Comparison of ENCODE assay signal across 12 cellular contexts in the genomic region with DNA sequence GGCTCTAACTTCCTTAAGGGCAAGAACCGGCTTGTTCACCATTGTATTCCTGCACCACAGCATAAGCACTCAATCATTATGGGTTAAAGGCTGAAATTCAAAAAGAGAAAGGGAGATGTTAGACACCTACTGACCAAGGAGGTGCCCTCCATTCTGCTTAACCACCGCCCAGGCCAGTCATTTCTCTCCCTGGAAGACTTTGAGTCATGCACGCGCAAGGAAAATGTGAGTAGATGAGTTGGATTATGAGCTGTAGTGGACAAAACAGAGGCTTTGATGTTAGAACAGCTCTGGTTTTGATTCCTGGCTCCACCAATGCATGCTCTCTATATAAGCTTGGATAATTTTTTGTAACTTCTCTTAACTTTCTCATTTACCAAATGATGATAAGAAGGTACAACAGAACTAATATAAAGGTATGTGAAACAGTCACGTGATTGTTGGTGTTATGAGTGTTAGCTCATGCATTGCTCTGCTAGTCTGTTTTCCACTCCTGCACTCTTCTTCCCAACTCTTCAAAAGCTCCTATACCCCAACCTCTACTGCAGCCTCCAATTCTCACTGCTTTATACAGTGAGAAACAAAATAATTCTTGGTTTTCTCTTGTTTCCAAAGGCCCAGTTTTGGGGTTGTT.
DNase-seq lines count a peak whose midpoint lies in the region; ATAC-seq, FAIRE-seq and TF ChIP-seq lines count a peak whose summit lies in the region.
"Had no signal": no experiment of that assay in that cellular context is flagged by ENCODE, and none has a peak within 500 bp of the region (broad histone marks: within the 10 kb centered on the region; RNA-seq: fewer than 3 reads in every experiment).

No MANE protein-coding gene starts in this region.

- H3K9me3 Mint-ChIP-seq in activated CD8-positive, alpha-beta memory T cell treated with anti-CD3 and anti-CD28 coated beads, Interleukin-2, amount 10 ng/mL, durations not matched to agents 7 days and 5 days (ENCODE audit: low read depth): peaks cover 3% of the 10 kb centered on the region

- peaks cover 11% of the 10 kb centered on the region for H3K27me3 Mint-ChIP-seq in activated CD8-positive, alpha-beta memory T cell treated with anti-CD3 and anti-CD28 coated beads, Interleukin-2, amount 10 ng/mL, durations not matched to agents 7 days and 5 days

- ATAC-seq in activated CD8-positive, alpha-beta memory T cell treated with anti-CD3 and anti-CD28 coated beads, Interleukin-2, amount 10 ng/mL, durations not matched to agents 7 days and 5 days: peak; percentile 39
- no peak for ATAC-seq in HCT116
- peak; percentile 27; the same call in 2 of the 3 replicates for ATAC-seq in GM12878
- ATAC-seq in GM18511 (IDR thresholded peaks at IDR 0.05; ENCODE audit: unreplicated experiment): no peak

- H3K36me3 Mint-ChIP-seq in activated CD8-positive, alpha-beta memory T cell treated with anti-CD3 and anti-CD28 coated beads, Interleukin-2, amount 10 ng/mL, durations not matched to agents 7 days and 5 days: no peaks in the 10 kb centered on the region
- H3K36me3 Mint-ChIP-seq: IgD-negative memory B cell had no signal

- H3K27ac ChIP-seq in HCT116 (ENCODE audit: low read depth, low read length): no peak overlapping the region
- H3K27ac ChIP-seq in GM12878 (ENCODE audit: control insufficient read depth, insufficient read depth): no peak overlapping the region
- H3K27ac ChIP-seq: neutrophil, uterus had no signal

- RAD21 ChIA-PET in HCT116 (lab: Charles Lee; ENCODE audit: low non-redundant PET in 1 of 2, low total read pairs in 2 of 2, uncharacterized antibody in 2 of 2, unreplicated experiment in 2 of 2): no interaction called here
- RAD21 ChIA-PET in GM12878 (lab: Charles Lee; ENCODE audit: unreplicated experiment): no interaction called here

- POLR2A ChIA-PET in HCT116 (lab: Charles Lee) (interaction anchor here (0.7 kb wide), 1 partner anchor 54 kb away, joined by 3 read pairs; no protein-coding TSS in a partner anchor), GM12878 (lab: Charles Lee) (interaction anchor here (0.5 kb wide), 1 partner anchor 160 kb away, joined by 3 read pairs; no protein-coding TSS in a partner anchor)

- no peak overlapping the region for H3K9ac ChIP-seq in HCT116 (ENCODE audit: low read length)
- H3K9ac ChIP-seq in GM12878 (ENCODE audit: control insufficient read depth, insufficient read depth, low read length): no peak overlapping the region

- FAIRE-seq in GM12878 (lab: Jason Lieb, UNC): no peak

- H2AFZ ChIP-seq in HCT116 (ENCODE audit: low read depth, low read length, poor library complexity, severe bottlenecking) (no peak overlapping the region), GM12878 (ENCODE audit: control insufficient read depth, low read depth, low read length) (no peak overlapping the region)

- H3K27me3 ChIP-seq in HCT116 (ENCODE audit: insufficient read depth, low read length) (no peaks in the 10 kb centered on the region), GM12878 (replicated peaks in 1 of 2; ENCODE audit: control insufficient read depth in 2 of 2, insufficient read depth in 2 of 2, low read length in 1 of 2) (peaks cover 0 to 3% of the 10 kb centered on the region in 2 experiments; a peak in 2 of 4 replicates)
- H3K27me3 ChIP-seq: uterus had no signal

- no TSS peak for BruUV-seq in HCT116 (replicated peaks; lab: Mats Ljungman, UMichigan)
- no TSS peak for BruUV-seq in GM12878 (replicated peaks; lab: Mats Ljungman, UMichigan)

- 45% methylated on average over 5 of the region's 5 CpGs for WGBS in GM12878 (ENCODE audit: insufficient coverage, insufficient replicate concordance, low lambda C conversion rate, missing lambda C conversion rate)

- in situ Hi-C loops in GM12878 (cut with MboI): no loop called here

- no peaks in the 10 kb centered on the region for H3K4me1 ChIP-seq in HCT116 (ENCODE audit: control insufficient read depth in 1 of 2, insufficient read depth in 2 of 2, low read length in 2 of 2)
- no peaks in the 10 kb centered on the region for H3K4me1 ChIP-seq in GM12878 (ENCODE audit: control insufficient read depth, insufficient read depth, low read length)
- H3K4me1 ChIP-seq: uterus had no signal

- no peaks in the 10 kb centered on the region for H3K79me2 ChIP-seq in HCT116 (ENCODE audit: insufficient read depth, low read length)
- no peaks in the 10 kb centered on the region for H3K79me2 ChIP-seq in GM12878 (ENCODE audit: control insufficient read depth, insufficient read depth, low read length)

- no peak overlapping the region for H3K4me3 ChIP-seq in HCT116 (replicated peaks in 1 of 2; ENCODE audit: low read depth in 1 of 2, low read length in 2 of 2)
- H3K4me3 ChIP-seq in GM12878: no peak overlapping the region
- H3K4me3 ChIP-seq: uterus had no signal

- CTCF ChIA-PET in activated CD8-positive, alpha-beta memory T cell treated with anti-CD3 and anti-CD28 coated beads, Interleukin-2, amount 10 ng/mL, durations not matched to agents 7 days and 5 days (lab: Charles Lee): no interaction called here
- CTCF ChIA-PET in HCT116 (lab: Charles Lee) (interaction anchor here (0.7 kb wide), 1 partner anchor 385 kb away, joined by 3 read pairs; no protein-coding TSS in a partner anchor), GM12878 (lab: Yijun Ruan, JAX) (no interaction called here)

- TF ChIP-seq EP300 in GM12878 (IDR thresholded peaks at IDR 0.05; ENCODE audit: borderline replicate concordance in 1 of 2, control insufficient read depth in 1 of 2, low read depth in 2 of 2, low read length in 2 of 2): no peak

- no peak for TF ChIP-seq RAD21 in HCT116 (IDR thresholded peaks at IDR 0.05; ENCODE audit: low read depth)
- TF ChIP-seq RAD21 in GM12878 (IDR thresholded peaks at IDR 0.05; ENCODE audit: insufficient read depth, low read depth, low read length): no peak

- intact Hi-C loops in HCT116 (cut with micrococcal nuclease): no loop called here
- intact Hi-C loops in GM12878 (cut with micrococcal nuclease; ENCODE audit: unreplicated experiment): no loop called here

- no peak overlapping the region for H3K4me3 Mint-ChIP-seq in activated CD8-positive, alpha-beta memory T cell treated with anti-CD3 and anti-CD28 coated beads, Interleukin-2, amount 10 ng/mL, durations not matched to agents 7 days and 5 days
- H3K4me3 Mint-ChIP-seq: IgD-negative memory B cell had no signal

- SMC1A ChIA-PET in GM12878 (lab: Charles Lee; ENCODE audit: uncharacterized antibody, unreplicated experiment): interaction anchor here (0.9 kb wide), 1 partner anchor 19 kb away, joined by 3 read pairs; no protein-coding TSS in a partner anchor

- H3K27ac Mint-ChIP-seq in activated CD8-positive, alpha-beta memory T cell treated with anti-CD3 and anti-CD28 coated beads, Interleukin-2, amount 10 ng/mL, durations not matched to agents 7 days and 5 days: no peak overlapping the region
- H3K27ac Mint-ChIP-seq: IgD-negative memory B cell had no signal

- DNase-seq in activated CD8-positive, alpha-beta memory T cell treated with anti-CD3 and anti-CD28 coated beads, Interleukin-2, amount 10 ng/mL, durations not matched to agents 7 days and 5 days: peak; percentile 48
- no peak for DNase-seq in activated CD8-positive, alpha-beta memory T cell treated with anti-CD3 and anti-CD28 coated beads, Interleukin-2, amount 50 U/mL, for 4 hours
- no peak for DNase-seq in HCT116 (ENCODE audit: low read depth, low spot score)
- no peak for DNase-seq in GM12878 (ENCODE audit: low read depth, low spot score)
- peak; percentile 16 to 47 for DNase-seq in stimulated activated CD4-positive, alpha-beta T cell treated with anti-CD3 and anti-CD28 coated beads, Interleukin-4, amount 100 ng/mL, for 48 hours (ENCODE audit: low read depth in 2 of 2)
- no peak for DNase-seq in NCI-H2196 (lab: John Stamatoyannopoulos, UW; ENCODE audit: unreplicated experiment)
- DNase-seq in COR-L47 (lab: John Stamatoyannopoulos, UW): no peak
- DNase-seq: NCI-H1436 treated with DMSO at 0.1 percent for 48 hours, uterus had no signal

- H3K9me3 ChIP-seq in HCT116 (ENCODE audit: control insufficient read depth in 1 of 2, insufficient read depth in 1 of 2, low read depth in 1 of 2, low read length in 2 of 2): no peaks in the 10 kb centered on the region
- no peaks in the 10 kb centered on the region for H3K9me3 ChIP-seq in GM12878 (replicated peaks; ENCODE audit: control insufficient read depth, insufficient read depth, low read length)
- H3K9me3 ChIP-seq: neutrophil, uterus had no signal

- H3K4me1 Mint-ChIP-seq in activated CD8-positive, alpha-beta memory T cell treated with anti-CD3 and anti-CD28 coated beads, Interleukin-2, amount 10 ng/mL, durations not matched to agents 7 days and 5 days: no peaks in the 10 kb centered on the region
- H3K4me1 Mint-ChIP-seq: IgD-negative memory B cell had no signal

- TF ChIP-seq CTCF in HCT116 (IDR thresholded peaks at IDR 0.05 in 2 of 3, conservative IDR thresholded peaks at IDR 0.05 in 1 of 3; ENCODE audit: borderline replicate concordance in 1 of 3, insufficient read depth in 1 of 3, low read depth in 2 of 3, low read length in 2 of 3) (no peak), GM12878 (IDR thresholded peaks at IDR 0.05 in 2 of 3, conservative IDR thresholded peaks at IDR 0.05 in 1 of 3; ENCODE audit: control insufficient read depth in 2 of 3, extremely low read depth in 1 of 3, insufficient read depth in 1 of 3, low read depth in 3 of 3, low read length in 3 of 3) (no peak)

- no peak overlapping the region for H3K4me2 ChIP-seq in HCT116 (ENCODE audit: low read length)
- no peak overlapping the region for H3K4me2 ChIP-seq in GM12878 (ENCODE audit: control insufficient read depth, insufficient read depth)

- H4K20me1 ChIP-seq in HCT116 (ENCODE audit: insufficient read depth) (no peaks in the 10 kb centered on the region), GM12878 (ENCODE audit: control insufficient read depth, insufficient read depth) (no peaks in the 10 kb centered on the region)

- no peak for TF ChIP-seq POLR2A in HCT116 (IDR thresholded peaks at IDR 0.05; ENCODE audit: borderline replicate concordance, extremely low read depth, insufficient read depth, insufficient read length)
- no peak for TF ChIP-seq POLR2A in GM12878 (IDR thresholded peaks at IDR 0.05; ENCODE audit: low read depth, low read length)

- H3K9me2 ChIP-seq in HCT116 (ENCODE audit: insufficient read depth): no peaks in the 10 kb centered on the region

- H3K36me3 ChIP-seq in HCT116 (ENCODE audit: control insufficient read depth in 1 of 2, insufficient read depth in 2 of 2, low read length in 2 of 2): no peaks in the 10 kb centered on the region
- H3K36me3 ChIP-seq in GM12878 (ENCODE audit: control insufficient read depth in 2 of 2, insufficient read depth in 2 of 2, low read length in 1 of 2): no peaks in the 10 kb centered on the region
- H3K36me3 ChIP-seq: neutrophil, uterus had no signal

TF ChIP-seq in HCT116, 20 proteins besides CTCF, POLR2A, EP300 and RAD21 (continues in another document):
- TF ChIP-seq, protein P1, sequence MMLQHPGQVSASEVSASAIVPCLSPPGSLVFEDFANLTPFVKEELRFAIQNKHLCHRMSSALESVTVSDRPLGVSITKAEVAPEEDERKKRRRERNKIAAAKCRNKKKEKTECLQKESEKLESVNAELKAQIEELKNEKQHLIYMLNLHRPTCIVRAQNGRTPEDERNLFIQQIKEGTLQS (IDR thresholded peaks at IDR 0.05): no peak

Comparison
In these comparisons a context has a peak if more than half of its experiments do, and no peak if none do; other contexts are left out.
1. DNase-seq: peak in activated CD8-positive, alpha-beta memory T cell treated with anti-CD3 and anti-CD28 coated beads, Interleukin-2, amount 10 ng/mL, durations not matched to agents 7 days and 5 days (single experiment) and stimulated activated CD4-positive, alpha-beta T cell treated with anti-CD3 and anti-CD28 coated beads, Interleukin-4, amount 100 ng/mL, for 48 hours (2 of 2); none in activated CD8-positive, alpha-beta memory T cell treated with anti-CD3 and anti-CD28 coated beads, Interleukin-2, amount 50 U/mL, for 4 hours (single experiment), HCT116 (single experiment), GM12878 (single experiment), NCI-H2196 (single experiment) and COR-L47 (single experiment).
2. ATAC-seq: peak in activated CD8-positive, alpha-beta memory T cell treated with anti-CD3 and anti-CD28 coated beads, Interleukin-2, amount 10 ng/mL, durations not matched to agents 7 days and 5 days (single experiment) and GM12878 (single experiment); none in HCT116 (single experiment) and GM18511 (single experiment).